8 cellular contexts compared by ENCODE assay signal in genomic region chr21:33478858-33479678, GRCh38. TPM values are rescaled to one million over a fixed set of nuclear protein-coding genes. Genes with fewer than 3 reads are reported as not detected.
DNase-seq lines count a peak whose midpoint lies in the region; ATAC-seq and TF ChIP-seq lines count a peak whose summit lies in the region.

No MANE protein-coding gene starts in this region.

- peak overlapping the region; percentile 92 for H3K4me3 ChIP-seq in kidney epithelial cell (ENCODE audit: low read depth, low read length)

- H3K27me3 ChIP-seq in kidney epithelial cell (ENCODE audit: control insufficient read depth, insufficient read depth, low read length) = no peaks in the 10 kb centered on the region

- DNase-seq in ELR (ENCODE audit: low read depth) = peak; percentile 49
- DNase-seq in KG1 (lab: John Stamatoyannopoulos, UW) = peak; percentile 38
- peak; percentile 51 for DNase-seq in central memory CD4-positive, alpha-beta T cell
- no peak for DNase-seq in kidney epithelial cell (ENCODE audit: low read depth)
- peak; percentile 35 for DNase-seq in stimulated activated CD4-positive, alpha-beta T cell treated with anti-CD3 and anti-CD28 coated beads, Interleukin-1b, Interleukin-23, amount 100 ng/mL, for 48 hours
- DNase-seq in mesenteric fat pad (ENCODE audit: low spot score) = no peak

- ATAC-seq in GM21619 (IDR thresholded peaks at IDR 0.05; ENCODE audit: unreplicated experiment) = peak; percentile 24

- TF ChIP-seq CTCF in VCaP (conservative IDR thresholded peaks at IDR 0.05) (no peak), kidney epithelial cell (IDR thresholded peaks at IDR 0.05; ENCODE audit: insufficient read depth, low read length, poor library complexity, severe bottlenecking) (no peak)

- H3K27ac ChIP-seq in VCaP = peak overlapping the region; percentile 92

- H3K36me3 ChIP-seq in kidney epithelial cell (ENCODE audit: control insufficient read depth, insufficient read depth, low read length) = no peaks in the 10 kb centered on the region

RNA-seq across cellular contexts. Expression of gene TMEM50B, which starts 0.7 kb away (rescaled TPM):
- total RNA-seq in kidney epithelial cell = 29.4 and 32.0 TPM in 2 replicates
- total RNA-seq in mesenteric fat pad = 36.1 TPM

RNA-seq across cellular contexts. Expression of gene DNAJC28, which starts 12.4 kb away (rescaled TPM):
- 2.4 and 3.1 TPM in 2 replicates for total RNA-seq in kidney epithelial cell
- 1.6 TPM for total RNA-seq in mesenteric fat pad

Comparison
In these comparisons a context has a peak if more than half of its experiments do, and no peak if none do; other contexts are left out.
1. DNase-seq: peak in ELR (single experiment), KG1 (single experiment), central memory CD4-positive, alpha-beta T cell (single experiment) and stimulated activated CD4-positive, alpha-beta T cell treated with anti-CD3 and anti-CD28 coated beads, Interleukin-1b, Interleukin-23, amount 100 ng/mL, for 48 hours (single experiment); none in kidney epithelial cell (single experiment) and mesenteric fat pad (single experiment).